In the genomic region with DNA sequence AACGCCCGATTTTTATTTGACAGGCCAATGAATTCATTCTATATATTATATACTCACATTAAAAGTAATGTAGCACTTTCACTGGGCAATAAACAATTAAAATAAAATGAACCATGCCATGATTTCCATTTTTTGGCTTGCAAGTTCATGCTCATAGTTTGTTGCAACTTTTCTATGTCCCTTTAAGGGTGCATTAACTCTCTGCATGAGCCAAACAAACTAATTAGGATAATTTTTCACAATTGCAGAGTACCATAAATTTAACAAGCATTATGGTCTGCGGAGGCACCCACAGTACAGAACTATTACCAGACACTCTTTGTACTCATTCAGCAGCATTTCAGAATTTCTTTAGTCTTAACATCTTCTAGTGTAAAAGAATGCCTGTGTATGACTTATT, we compare ENCODE assay signal across 9 cellular contexts. TPM values are rescaled to one million over a fixed set of nuclear protein-coding genes. Genes with fewer than 3 reads are reported as not detected.
DNase-seq lines count a peak whose midpoint lies in the region; ATAC-seq, FAIRE-seq and TF ChIP-seq lines count a peak whose summit lies in the region.
"Had no signal": no experiment of that assay in that cellular context is flagged by ENCODE, and none has a peak within 500 bp of the region (broad histone marks: within the 10 kb centered on the region; RNA-seq: fewer than 3 reads in every experiment).

No MANE protein-coding gene starts in this region.

- POLR2A ChIA-PET in activated CD4-positive, alpha-beta T cell treated with anti-CD3 and anti-CD28 coated beads, Interleukin-2, amount 10 ng/mL, durations not matched to agents 7 days and 5 days (lab: Charles Lee), result no interaction called here

- DNase-seq in activated CD4-positive, alpha-beta T cell treated with anti-CD3 and anti-CD28 coated beads, Interleukin-2, amount 10 ng/mL, durations not matched to agents 7 days and 5 days, result no peak
- no peak for DNase-seq in activated CD4-positive, alpha-beta T cell treated with anti-CD3 and anti-CD28 coated beads, Interleukin-2, amount 50 U/mL, for 48 hours
- no peak for DNase-seq in keratinocyte (ENCODE audit: low read depth, low spot score)
- DNase-seq in suprapubic skin (ENCODE audit: low spot score in 2 of 2), result no peak
- DNase-seq in stimulated activated naive CD4-positive, alpha-beta T cell (lab: John Stamatoyannopoulos, UW), result no peak
- DNase-seq in head of caudate nucleus, result no peak
- DNase-seq in germinal center (ENCODE audit: low spot score), result no peak

- no peak for TF ChIP-seq EP300 in suprapubic skin (IDR thresholded peaks at IDR 0.05)

- H3K4me3 ChIP-seq in keratinocyte (ENCODE audit: control insufficient read depth in 2 of 3, extremely low read depth in 1 of 3, insufficient read depth in 2 of 3, low read depth in 1 of 3, low read length in 3 of 3) (peak overlapping the region; percentile 92 to 94 (median 94)), suprapubic skin (peak overlapping the region; percentile 88)

- peaks cover 18% of the 10 kb centered on the region for H3K79me2 ChIP-seq in keratinocyte (ENCODE audit: control insufficient read depth, insufficient read depth, low read length)

- 63% methylated on average over 3 of the region's 3 CpGs for WGBS in suprapubic skin

- no peak for TF ChIP-seq POLR2A in suprapubic skin (IDR thresholded peaks at IDR 0.05)

- H3K4me1 ChIP-seq in keratinocyte (ENCODE audit: control insufficient read depth, extremely low read depth, insufficient read depth, low read length) (peaks cover 27% of the 10 kb centered on the region), suprapubic skin (peaks cover 22% of the 10 kb centered on the region)

- H3K27me3 ChIP-seq in keratinocyte (ENCODE audit: control insufficient read depth, extremely low read depth, insufficient read depth, low read length), result no peaks in the 10 kb centered on the region
- no peaks in the 10 kb centered on the region for H3K27me3 ChIP-seq in suprapubic skin

- no peaks in the 10 kb centered on the region for H3K9me3 Mint-ChIP-seq in activated CD4-positive, alpha-beta T cell treated with anti-CD3 and anti-CD28 coated beads, Interleukin-2, amount 10 ng/mL, durations not matched to agents 7 days and 5 days
- H3K9me3 Mint-ChIP-seq in activated T-helper 17 cell treated with anti-CD3 and anti-CD28 coated beads, Interleukin-2, amount 50 U/mL, for 72 hours, result no peaks in the 10 kb centered on the region

- H3K36me3 ChIP-seq in keratinocyte (ENCODE audit: control insufficient read depth in 2 of 2, extremely low read depth in 1 of 2, insufficient read depth in 2 of 2, low read length in 2 of 2) (peaks cover 0 to 12% of the 10 kb centered on the region in 2 experiments), suprapubic skin (no peaks in the 10 kb centered on the region)

- intact Hi-C loops in head of caudate nucleus (cut with DNase I), result loop anchor here (5.0 kb wide), 1 partner anchor 189 kb away; no protein-coding TSS in a partner anchor

- peak overlapping the region; percentile 85 for H3K9ac ChIP-seq in keratinocyte (ENCODE audit: control insufficient read depth, extremely low read depth, insufficient read depth, low read length)

- FAIRE-seq in keratinocyte (lab: Jason Lieb, UNC), result no peak

- H4K20me1 ChIP-seq in keratinocyte (ENCODE audit: control insufficient read depth, extremely low read depth, insufficient read depth, low read length), result no peaks in the 10 kb centered on the region

- H3K27ac ChIP-seq in keratinocyte (ENCODE audit: control insufficient read depth, insufficient read depth, low read length), result no peak overlapping the region
- H3K27ac ChIP-seq in suprapubic skin, result no peak overlapping the region
- H3K27ac ChIP-seq: C4-2B had no signal

- H3K4me3 Mint-ChIP-seq in activated CD4-positive, alpha-beta T cell treated with anti-CD3 and anti-CD28 coated beads, Interleukin-2, amount 10 ng/mL, durations not matched to agents 7 days and 5 days, result peak overlapping the region; percentile 47
- peak overlapping the region; percentile 74 for H3K4me3 Mint-ChIP-seq in activated T-helper 17 cell treated with anti-CD3 and anti-CD28 coated beads, Interleukin-2, amount 50 U/mL, for 72 hours

- dilution Hi-C loops in keratinocyte (cut with MboI; ENCODE audit: extremely low pct_ligation_motif_present, low sequenced_read_pairs), result no loop called here

- H3K4me1 Mint-ChIP-seq in activated CD4-positive, alpha-beta T cell treated with anti-CD3 and anti-CD28 coated beads, Interleukin-2, amount 10 ng/mL, durations not matched to agents 7 days and 5 days, result peaks cover 11% of the 10 kb centered on the region
- peaks cover 5% of the 10 kb centered on the region for H3K4me1 Mint-ChIP-seq in activated T-helper 17 cell treated with anti-CD3 and anti-CD28 coated beads, Interleukin-2, amount 50 U/mL, for 72 hours

- peak overlapping the region; percentile 80 for H3K4me2 ChIP-seq in keratinocyte (ENCODE audit: control insufficient read depth, extremely low read depth, insufficient read depth, low read depth, low read length)

- CTCF ChIA-PET in activated CD4-positive, alpha-beta T cell treated with anti-CD3 and anti-CD28 coated beads, Interleukin-2, amount 10 ng/mL, durations not matched to agents 7 days and 5 days (lab: Charles Lee), result no interaction called here

- peaks cover 70% of the 10 kb centered on the region for H3K27me3 Mint-ChIP-seq in activated CD4-positive, alpha-beta T cell treated with anti-CD3 and anti-CD28 coated beads, Interleukin-2, amount 10 ng/mL, durations not matched to agents 7 days and 5 days
- H3K27me3 Mint-ChIP-seq in activated T-helper 17 cell treated with anti-CD3 and anti-CD28 coated beads, Interleukin-2, amount 50 U/mL, for 72 hours, result peaks cover 44% of the 10 kb centered on the region

- H2AFZ ChIP-seq in keratinocyte (ENCODE audit: control insufficient read depth, low read length), result peak overlapping the region; percentile 94

- TF ChIP-seq CTCF in keratinocyte (optimal IDR thresholded peaks at IDR 0.05 in 1 of 3, IDR thresholded peaks at IDR 0.05 in 1 of 3, conservative IDR thresholded peaks at IDR 0.05 in 1 of 3; ENCODE audit: extremely low read depth in 1 of 3, insufficient read depth in 2 of 3, low read length in 3 of 3) (no peak), suprapubic skin (IDR thresholded peaks at IDR 0.05) (no peak)

- no peaks in the 10 kb centered on the region for H3K36me3 Mint-ChIP-seq in activated CD4-positive, alpha-beta T cell treated with anti-CD3 and anti-CD28 coated beads, Interleukin-2, amount 10 ng/mL, durations not matched to agents 7 days and 5 days (ENCODE audit: low read depth)
- H3K36me3 Mint-ChIP-seq in activated T-helper 17 cell treated with anti-CD3 and anti-CD28 coated beads, Interleukin-2, amount 50 U/mL, for 72 hours (ENCODE audit: low read depth), result no peaks in the 10 kb centered on the region

- ATAC-seq in activated T-helper 17 cell treated with anti-CD3 and anti-CD28 coated beads, Interleukin-2, amount 50 U/mL, for 72 hours (replicated peaks), result no peak

- no peaks in the 10 kb centered on the region for H3K9me1 ChIP-seq in keratinocyte (ENCODE audit: control insufficient read depth, extremely low read depth, insufficient read depth, low read length)

- no peaks in the 10 kb centered on the region for H3K9me3 ChIP-seq in keratinocyte (ENCODE audit: control insufficient read depth, low read depth, low read length)
- no peaks in the 10 kb centered on the region for H3K9me3 ChIP-seq in suprapubic skin

- no peak overlapping the region for H3K27ac Mint-ChIP-seq in activated CD4-positive, alpha-beta T cell treated with anti-CD3 and anti-CD28 coated beads, Interleukin-2, amount 10 ng/mL, durations not matched to agents 7 days and 5 days
- H3K27ac Mint-ChIP-seq in activated T-helper 17 cell treated with anti-CD3 and anti-CD28 coated beads, Interleukin-2, amount 50 U/mL, for 72 hours, result no peak overlapping the region

RNA-seq across cellular contexts. Expression of a gene that starts 1.4 kb away (rescaled TPM):
- under 1 TPM; 0.12 to 0.25 TPM for total RNA-seq in activated CD4-positive, alpha-beta T cell treated with anti-CD3 and anti-CD28 coated beads, Interleukin-2, amount 10 ng/mL, durations not matched to agents 7 days and 5 days
- 1 to 10 TPM; 1.1 to 7.5 TPM for total RNA-seq in activated T-helper 17 cell treated with anti-CD3 and anti-CD28 coated beads, Interleukin-2, amount 50 U/mL, for 72 hours
- 8.9 to 19.9 TPM (median 15.8 TPM) in 3 replicates for polyA plus RNA-seq in keratinocyte
- polyA plus RNA-seq in keratinocyte (2011; ENCODE audit: low read depth), result 6.2 TPM
- 13.3 and 13.5 TPM in 2 replicates for polyA plus RNA-seq in keratinocyte (2011; cell fraction: cytosol; rRNA removed)
- polyA plus RNA-seq in keratinocyte (2011; cell fraction: nucleus; rRNA removed), result 17.1 and 18.2 TPM in 2 replicates
- 4.6 and 15.1 TPM in 2 replicates for polyA plus RNA-seq in keratinocyte (2012; ENCODE audit: low replicate concordance)
- 10.2 to 17.8 TPM (median 14.9 TPM) in 3 replicates for polyA minus RNA-seq in keratinocyte
- polyA minus RNA-seq in keratinocyte (2011; cell fraction: cytosol; rRNA and poly(A)+ RNA removed), result 6.9 TPM
- polyA minus RNA-seq in keratinocyte (2011; cell fraction: nucleus; rRNA and poly(A)+ RNA removed), result 11.1 and 19.5 TPM in 2 replicates
- total RNA-seq in suprapubic skin, result 10 to 100 TPM; 10.6 to 21.0 (median 15.6) TPM

RNA-seq across cellular contexts. Expression of a gene that starts 53.8 kb away (rescaled TPM):
- total RNA-seq in activated CD4-positive, alpha-beta T cell treated with anti-CD3 and anti-CD28 coated beads, Interleukin-2, amount 10 ng/mL, durations not matched to agents 7 days and 5 days, result 10 to 100 TPM; 26.5 TPM
- total RNA-seq in activated T-helper 17 cell treated with anti-CD3 and anti-CD28 coated beads, Interleukin-2, amount 50 U/mL, for 72 hours, result 10 to 100 TPM; 31.3 to 47.3 TPM
- 14.4 to 25.5 TPM (median 20.7 TPM) in 3 replicates for polyA plus RNA-seq in keratinocyte
- polyA plus RNA-seq in keratinocyte (2011; ENCODE audit: low read depth), result 18.7 TPM
- 10.6 and 23.0 TPM in 2 replicates for polyA plus RNA-seq in keratinocyte (2011; cell fraction: cytosol; rRNA removed)
- polyA plus RNA-seq in keratinocyte (2011; cell fraction: nucleus; rRNA removed), result 19.4 and 20.5 TPM in 2 replicates
- polyA plus RNA-seq in keratinocyte (2012; ENCODE audit: low replicate concordance), result 9.6 and 9.7 TPM in 2 replicates
- 4.3 to 16.8 TPM (median 13.1 TPM) in 3 replicates for polyA minus RNA-seq in keratinocyte
- polyA minus RNA-seq in keratinocyte (2011; cell fraction: cytosol; rRNA and poly(A)+ RNA removed), result 94.6 TPM
- 18.8 and 27.7 TPM in 2 replicates for polyA minus RNA-seq in keratinocyte (2011; cell fraction: nucleus; rRNA and poly(A)+ RNA removed)
- 10 to 100 TPM; 14.8 to 28.2 (median 22.9) TPM for total RNA-seq in suprapubic skin
